In genomic region chr4:96729641-96730040, GRCh38 we compare ENCODE assay signal across 21 cellular contexts.
DNase-seq lines count a peak whose midpoint lies in the region; ATAC-seq, FAIRE-seq and TF ChIP-seq lines count a peak whose summit lies in the region.
"Had no signal": no experiment of that assay in that cellular context is flagged by ENCODE, and none has a peak within 500 bp of the region (broad histone marks: within the 10 kb centered on the region; RNA-seq: fewer than 3 reads in every experiment).

No MANE protein-coding gene starts in this region.

- TF ChIP-seq CTCF in endothelial cell of umbilical vein (IDR thresholded peaks at IDR 0.05; ENCODE audit: extremely low read depth in 1 of 2, insufficient read depth in 1 of 2, low read depth in 1 of 2, low read length in 2 of 2) (no peak), hepatocyte (IDR thresholded peaks at IDR 0.05; ENCODE audit: poor library complexity) (no peak), natural killer cell (IDR thresholded peaks at IDR 0.05) (no peak)

- H3K9me3 ChIP-seq in endothelial cell of umbilical vein (replicated peaks; ENCODE audit: control insufficient read depth, insufficient read depth, low read length) (no peaks in the 10 kb centered on the region), hepatocyte (ENCODE audit: low read depth) (no peaks in the 10 kb centered on the region)
- H3K9me3 ChIP-seq: BE2C had no signal

- intact Hi-C loops in endothelial cell of umbilical vein (cut with micrococcal nuclease) (no loop called here), natural killer cell (cut with micrococcal nuclease) (no loop called here)

- TF ChIP-seq POLR2A in endothelial cell of umbilical vein (IDR thresholded peaks at IDR 0.05; ENCODE audit: low read depth, low read length) = no peak

- no peaks in the 10 kb centered on the region for H3K9me2 ChIP-seq in hepatocyte (replicated peaks; ENCODE audit: insufficient read depth)

- H3K4me2 ChIP-seq in endothelial cell of umbilical vein (ENCODE audit: insufficient read depth, low read length) (no peak overlapping the region), hepatocyte (no peak overlapping the region)

- CTCF ChIA-PET in endothelial cell of umbilical vein (lab: Charles Lee) = interaction anchor here (1.5 kb wide), 1 partner anchor 17 kb away, joined by 3 read pairs; no protein-coding TSS in a partner anchor

- H3K27me3 ChIP-seq in endothelial cell of umbilical vein (ENCODE audit: control insufficient read depth in 2 of 2, insufficient read depth in 2 of 2, low read length in 2 of 2) (no peaks in the 10 kb centered on the region), hepatocyte (no peaks in the 10 kb centered on the region)
- H3K27me3 ChIP-seq: BE2C had no signal

- BruUV-seq in endothelial cell of umbilical vein (replicated peaks; lab: Mats Ljungman, UMichigan) = no TSS peak

- H3K36me3 Mint-ChIP-seq in natural killer cell = peaks cover 8% of the 10 kb centered on the region

- POLR2A ChIA-PET in endothelial cell of umbilical vein (lab: Charles Lee) = no interaction called here

- H3K4me3 Mint-ChIP-seq in natural killer cell = no peak overlapping the region
- H3K4me3 Mint-ChIP-seq: CD4-positive, alpha-beta T cell had no signal

- H3K27ac Mint-ChIP-seq in natural killer cell = no peak overlapping the region
- H3K27ac Mint-ChIP-seq: CD4-positive, alpha-beta T cell had no signal

- no peak for TF ChIP-seq EP300 in Ishikawa (IDR thresholded peaks at IDR 0.05; ENCODE audit: borderline replicate concordance)

- no peak for FAIRE-seq in endothelial cell of umbilical vein (lab: Jason Lieb, UNC)
- FAIRE-seq: GM12891, H1 had no signal

- H3K79me2 ChIP-seq in endothelial cell of umbilical vein (ENCODE audit: control insufficient read depth, insufficient read depth, low read length) = no peaks in the 10 kb centered on the region
- no peaks in the 10 kb centered on the region for H3K79me2 ChIP-seq in hepatocyte

- dilution Hi-C loops in endothelial cell of umbilical vein (cut with MboI; ENCODE audit: extremely low pct_ligation_motif_present, low sequenced_read_pairs) = no loop called here

- ATAC-seq in natural killer cell = no peak
- ATAC-seq in GM19397 (IDR thresholded peaks at IDR 0.05; ENCODE audit: unreplicated experiment) = no peak
- ATAC-seq: PC-3 had no signal

- H3K9ac ChIP-seq in endothelial cell of umbilical vein (replicated peaks; ENCODE audit: extremely low read depth, insufficient read depth, low read length) = no peak overlapping the region

- H3K4me1 Mint-ChIP-seq in natural killer cell = no peaks in the 10 kb centered on the region

- DNase-seq in amniotic epithelial cell (ENCODE audit: low read depth) (peak; percentile 28), endothelial cell of umbilical vein (ENCODE audit: low read depth, low spot score) (peak; percentile 71), pons (ENCODE audit: low spot score) (peak; percentile 29), hepatocyte (ENCODE audit: low spot score) (no peak), natural killer cell (no peak)
- no peak for DNase-seq in stimulated activated CD4-positive, alpha-beta T cell treated with anti-CD3 and anti-CD28 coated beads, Interleukin-15, amount 100 ng/mL, for 24 hours
- DNase-seq: BE2C; CD4-positive, alpha-beta T cell; DMS153; EL; KBM-7; NCI-H1105 treated with DMSO at 0.1 percent for 48 hours; NCI-H1694; NCI-H524 treated with DMSO at 0.1 percent for 48 hours; PC-3; RPMI8226; SIG-M5 had no signal

- no peaks in the 10 kb centered on the region for H3K9me1 ChIP-seq in endothelial cell of umbilical vein (replicated peaks; ENCODE audit: control insufficient read depth, extremely low read depth, insufficient read depth, low read length)

- peaks cover 9 to 16% of the 10 kb centered on the region in 2 donors for H3K9me3 Mint-ChIP-seq in natural killer cell

- H3K4me1 ChIP-seq in endothelial cell of umbilical vein (ENCODE audit: control insufficient read depth, extremely low read depth, insufficient read depth, low read length) (no peaks in the 10 kb centered on the region), hepatocyte (ENCODE audit: insufficient read depth) (no peaks in the 10 kb centered on the region)
- H3K4me1 ChIP-seq: BE2C had no signal

- H3K27ac ChIP-seq in endothelial cell of umbilical vein (ENCODE audit: insufficient read depth, low read depth, low read length) = no peak overlapping the region
- no peak overlapping the region for H3K27ac ChIP-seq in hepatocyte

- no peaks in the 10 kb centered on the region for H3K27me3 Mint-ChIP-seq in natural killer cell (ENCODE audit: low read depth in 2 of 2)
- H3K27me3 Mint-ChIP-seq: CD4-positive, alpha-beta T cell had no signal

- no peak for TF ChIP-seq RAD21 in Ishikawa (IDR thresholded peaks at IDR 0.05; ENCODE audit: low read depth)

- no peak overlapping the region for H3K4me3 ChIP-seq in endothelial cell of umbilical vein (replicated peaks in 1 of 3; ENCODE audit: insufficient read depth in 1 of 3, low read depth in 1 of 3, low read length in 3 of 3)
- no peak overlapping the region for H3K4me3 ChIP-seq in hepatocyte

- H3K36me3 ChIP-seq in endothelial cell of umbilical vein (ENCODE audit: control insufficient read depth in 2 of 2, extremely low read depth in 1 of 2, insufficient read depth in 2 of 2, low read length in 2 of 2) (no peaks in the 10 kb centered on the region), hepatocyte (replicated peaks; ENCODE audit: insufficient read depth, low read depth) (no peaks in the 10 kb centered on the region)
- H3K36me3 ChIP-seq: BE2C had no signal

- H4K20me1 ChIP-seq in endothelial cell of umbilical vein (replicated peaks; ENCODE audit: control insufficient read depth, extremely low read depth, insufficient read depth, low read length) (no peaks in the 10 kb centered on the region), hepatocyte (ENCODE audit: insufficient read depth, poor library complexity, severe bottlenecking) (no peaks in the 10 kb centered on the region)

- no peak overlapping the region for H2AFZ ChIP-seq in endothelial cell of umbilical vein (ENCODE audit: low read depth, low read length)
- H2AFZ ChIP-seq in hepatocyte = no peak overlapping the region

TF ChIP-seq in Ishikawa, 13 proteins besides CTCF, POLR2A, EP300 and RAD21:
- TF ChIP-seq TAF1 (IDR thresholded peaks at IDR 0.05; ENCODE audit: low read depth) = no peak
- no peak for TF ChIP-seq EGR1 (IDR thresholded peaks at IDR 0.05)
- no peak for TF ChIP-seq CREB1 (IDR thresholded peaks at IDR 0.05; ENCODE audit: low read depth)
- TF ChIP-seq NFIC (IDR thresholded peaks at IDR 0.05) = peak; percentile 70

TF ChIP-seq in endothelial cell of umbilical vein, 7 proteins besides CTCF, POLR2A, EP300 and RAD21:
- no peak for TF ChIP-seq MYC (IDR thresholded peaks at IDR 0.05; ENCODE audit: low read depth, low read length)
- TF ChIP-seq JUN (IDR thresholded peaks at IDR 0.05; ENCODE audit: borderline replicate concordance, insufficient read depth, insufficient read length, low read depth) = no peak
- no peak for TF ChIP-seq EZH2 (IDR thresholded peaks at IDR 0.05; ENCODE audit: borderline replicate concordance, low read depth, low read length, severe bottlenecking)
- no peak for TF ChIP-seq FOS (IDR thresholded peaks at IDR 0.05; ENCODE audit: borderline replicate concordance, insufficient read depth, low read length)
- TF ChIP-seq GATA2 (IDR thresholded peaks at IDR 0.05; ENCODE audit: insufficient read depth, insufficient read length, low read depth, low read length) = no peak
- no peak for TF ChIP-seq POLR2AphosphoS5 (IDR thresholded peaks at IDR 0.05; ENCODE audit: insufficient read depth, low read depth, low read length)
- TF ChIP-seq MAX (IDR thresholded peaks at IDR 0.05; ENCODE audit: insufficient read depth, insufficient read length) = no peak

Comparison
In these comparisons a context has a peak if more than half of its experiments do, and no peak if none do; other contexts are left out.
1. DNase-seq: peak in amniotic epithelial cell (single experiment), endothelial cell of umbilical vein (single experiment) and pons (single experiment); none in hepatocyte (single experiment), natural killer cell (single experiment) and stimulated activated CD4-positive, alpha-beta T cell treated with anti-CD3 and anti-CD28 coated beads, Interleukin-15, amount 100 ng/mL, for 24 hours (single experiment).